ENCODE assay signal across 10 cellular contexts in the genomic region with DNA sequence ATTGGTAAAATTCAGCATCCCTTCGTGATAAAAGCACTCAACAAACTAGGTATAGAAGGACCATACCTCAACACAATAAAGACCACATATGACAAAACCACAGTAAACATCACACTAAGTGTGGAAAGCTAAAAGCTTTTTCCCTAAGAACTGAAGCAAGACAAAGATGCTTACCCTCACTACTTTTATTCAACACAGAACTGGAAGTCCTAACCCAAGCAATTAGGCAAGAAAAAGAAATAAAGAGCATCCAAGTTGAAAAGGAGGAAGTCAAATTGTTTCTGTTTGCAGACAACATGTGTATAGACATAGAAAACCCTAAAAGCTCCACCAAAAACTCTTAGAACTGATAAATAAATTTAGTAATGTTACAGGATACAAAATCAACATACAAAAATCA.
"Had no signal": no experiment of that assay in that cellular context is flagged by ENCODE, and none has a peak within 500 bp of the region (broad histone marks: within the 10 kb centered on the region; RNA-seq: fewer than 3 reads in every experiment).

No MANE protein-coding gene starts in this region.

- H2AFZ ChIP-seq: GM23248, GM23338 had no signal

- ATAC-seq: GM23338, HCT116 had no signal

- H3K36me3 ChIP-seq: HAP-1 had no signal

- FAIRE-seq: H54 had no signal

- H3K9ac ChIP-seq: GM23248 had no signal

- H3K4me3 ChIP-seq: GM23248, GM23338, HAP-1 had no signal

- H3K4me2 ChIP-seq: GM23338 had no signal

- H3K4me1 ChIP-seq: HAP-1 had no signal

- H3K9me3 ChIP-seq: HAP-1 had no signal

- H3K27ac ChIP-seq: GM23248 had no signal

- DNase-seq: GM23248, GOT3, H7, H9, HCEC 1CT, HFFc6 had no signal
